In genomic region chr18:74249181-74249968, GRCh38 we compare ENCODE assay signal across 12 cellular contexts. TPM values are rescaled to one million over a fixed set of nuclear protein-coding genes. Genes with fewer than 3 reads are reported as not detected.
DNase-seq lines count a peak whose midpoint lies in the region; ATAC-seq and TF ChIP-seq lines count a peak whose summit lies in the region.
"Had no signal": no experiment of that assay in that cellular context is flagged by ENCODE, and none has a peak within 500 bp of the region (broad histone marks: within the 10 kb centered on the region; RNA-seq: fewer than 3 reads in every experiment).

No MANE protein-coding gene starts in this region.

- no peak for TF ChIP-seq POLR2A in IMR-90 (IDR thresholded peaks at IDR 0.05; ENCODE audit: low read depth, low read length)

- peaks cover 18% of the 10 kb centered on the region for H3K9me1 ChIP-seq in IMR-90 (ENCODE audit: insufficient read depth, low read length)

- H2AK5ac ChIP-seq in IMR-90 (ENCODE audit: low read depth, low read length) = peak overlapping the region; percentile 58; the same call in 1 of the 2 replicates

- H3K9me3 ChIP-seq in AG04450 (ENCODE audit: control insufficient read depth, insufficient read depth, low read length) (no peaks in the 10 kb centered on the region; the same call in 1 of the 2 replicates), IMR-90 (ENCODE audit: control insufficient read depth, insufficient read depth, low read length) (no peaks in the 10 kb centered on the region), liver (ENCODE audit: control insufficient read depth in 4 of 4, low read length in 3 of 4) (no peaks in the 10 kb centered on the region)

- peak overlapping the region; percentile 49; the same call in 1 of the 2 replicates for H4K5ac ChIP-seq in IMR-90 (ENCODE audit: low read depth, low read length)

- CTCF ChIA-PET in AG04450 (lab: Charles Lee) (interaction anchor here (1.5 kb wide), 1 partner anchor 93 kb away, joined by 4 read pairs; no protein-coding TSS in a partner anchor), IMR-90 (lab: Yijun Ruan, JAX) (no interaction called here)
- CTCF ChIA-PET in activated CD8-positive, alpha-beta memory T cell treated with anti-CD3 and anti-CD28 coated beads, Interleukin-2, amount 10 ng/mL, durations not matched to agents 7 days and 5 days (lab: Charles Lee) = interaction anchor here (0.7 kb wide), 1 partner anchor 302 kb away, joined by 3 read pairs; no protein-coding TSS in a partner anchor

- peak overlapping the region; percentile 7; the same call in 1 of the 3 replicates for H2BK15ac ChIP-seq in IMR-90 (ENCODE audit: low read depth, low read length)

- H3K4ac ChIP-seq in IMR-90 (ENCODE audit: low read depth, low read length) = peak overlapping the region; percentile 7; the same call in 1 of the 2 replicates

- ATAC-seq in IMR-90 (ENCODE audit: low read depth) = peak; percentile 79
- no peak for ATAC-seq in effector memory CD8-positive, alpha-beta T cell (replicated peaks)
- no peak for ATAC-seq in activated CD8-positive, alpha-beta memory T cell treated with anti-CD3 and anti-CD28 coated beads, Interleukin-2, amount 10 ng/mL, durations not matched to agents 7 days and 5 days
- no peak for ATAC-seq in GM18498 (IDR thresholded peaks at IDR 0.05; ENCODE audit: unreplicated experiment)
- ATAC-seq: stimulated activated memory B cell treated with anti-CD40 and anti-IgM and Interleukin-4, amounts not matched to agents 10 μg/mL and 1 μg/mL and 100 μg/mL, for 72 hours had no signal

- H2BK120ac ChIP-seq in IMR-90 (ENCODE audit: low read depth, low read length) = peak overlapping the region; percentile 36; the same call in 1 of the 2 replicates

- no peak overlapping the region for H2BK5ac ChIP-seq in IMR-90 (ENCODE audit: low read depth, low read length, poor library complexity, severe bottlenecking)

- no peaks in the 10 kb centered on the region for H3K4me1 Mint-ChIP-seq in effector memory CD8-positive, alpha-beta T cell (ENCODE audit: low read depth in 2 of 2)
- H3K4me1 Mint-ChIP-seq in activated CD8-positive, alpha-beta memory T cell treated with anti-CD3 and anti-CD28 coated beads, Interleukin-2, amount 10 ng/mL, durations not matched to agents 7 days and 5 days = peaks cover 14% of the 10 kb centered on the region

- no peak overlapping the region for H3K9ac ChIP-seq in IMR-90 (ENCODE audit: low read depth, low read length)
- H3K9ac ChIP-seq in liver (ENCODE audit: low read depth in 1 of 2, low read length in 2 of 2) = peak overlapping the region in 1 of 2 donors; percentile 83

- H3K4me3 ChIP-seq in AG04450 (ENCODE audit: low read depth, low read length) = no peak overlapping the region
- H3K4me3 ChIP-seq in IMR-90 (ENCODE audit: insufficient read depth, low read depth, low read length) = no peak overlapping the region
- no peak overlapping the region for H3K4me3 ChIP-seq in brain microvascular endothelial cell (ENCODE audit: low read depth, low read length)
- H3K4me3 ChIP-seq in liver (ENCODE audit: low read depth in 1 of 3, low read length in 3 of 3) = no peak overlapping the region

- peak overlapping the region; percentile 63; the same call in 1 of the 2 replicates for H3K18ac ChIP-seq in IMR-90 (ENCODE audit: low read depth, low read length)

- H2AK9ac ChIP-seq in IMR-90 (replicated peaks; ENCODE audit: low read depth, low read length, poor library complexity) = peak overlapping the region; percentile 58

- H2AFZ ChIP-seq in IMR-90 (replicated peaks; ENCODE audit: low read length, poor library complexity) = no peak overlapping the region

- intact Hi-C loops in IMR-90 (cut with micrococcal nuclease) = no loop called here

- POLR2A ChIA-PET in AG04450 (lab: Yijun Ruan, JAX) = no interaction called here
- POLR2A ChIA-PET in IMR-90 (lab: Charles Lee; ENCODE audit: unreplicated experiment) = no interaction called here

- H3K4me1 ChIP-seq in IMR-90 (ENCODE audit: control insufficient read depth, insufficient read depth, low read length) = peaks cover 13% of the 10 kb centered on the region
- H3K4me1 ChIP-seq in liver (ENCODE audit: control insufficient read depth in 4 of 4, insufficient read depth in 4 of 4, low read length in 3 of 4) = peaks cover 18 to 64% (median 55%) of the 10 kb centered on the region in 4 donors

- peaks cover 4% of the 10 kb centered on the region for H3K36me3 Mint-ChIP-seq in effector memory CD8-positive, alpha-beta T cell (ENCODE audit: insufficient read depth)
- H3K36me3 Mint-ChIP-seq in activated CD8-positive, alpha-beta memory T cell treated with anti-CD3 and anti-CD28 coated beads, Interleukin-2, amount 10 ng/mL, durations not matched to agents 7 days and 5 days = no peaks in the 10 kb centered on the region

- TF ChIP-seq CTCF in AG04450 (IDR thresholded peaks at IDR 0.05; ENCODE audit: low read depth, low read length) = no peak
- TF ChIP-seq CTCF in IMR-90 (conservative IDR thresholded peaks at IDR 0.05; ENCODE audit: low read depth, low read length) = no peak
- TF ChIP-seq CTCF in brain microvascular endothelial cell (IDR thresholded peaks at IDR 0.05; ENCODE audit: low read depth, low read length, missing control alignments) = no peak
- TF ChIP-seq CTCF in liver (IDR thresholded peaks at IDR 0.05; ENCODE audit: low read depth, low read length, missing input control) = no peak

- H3K4me2 ChIP-seq in IMR-90 (ENCODE audit: low read depth, low read length) = no peak overlapping the region

- H3K4me3 Mint-ChIP-seq in effector memory CD8-positive, alpha-beta T cell = no peak overlapping the region
- no peak overlapping the region for H3K4me3 Mint-ChIP-seq in activated CD8-positive, alpha-beta memory T cell treated with anti-CD3 and anti-CD28 coated beads, Interleukin-2, amount 10 ng/mL, durations not matched to agents 7 days and 5 days
- H3K4me3 Mint-ChIP-seq: stimulated activated memory B cell treated with anti-CD40 and anti-IgM and Interleukin-4, amounts not matched to agents 10 μg/mL and 1 μg/mL and 100 μg/mL, for 72 hours; T-helper 1 cell treated with Interleukin-12 subunit alpha and Interleukin-12 subunit beta and Interleukin-4 antibody, amounts not matched to agents 30 μg/mL and 1 μg/mL, for 36 hours had no signal

- no peaks in the 10 kb centered on the region for H3K79me1 ChIP-seq in IMR-90 (ENCODE audit: low read depth in 1 of 2, low read length in 2 of 2)

- dilution Hi-C loops in IMR-90 (cut with HindIII; ENCODE audit: low sequenced_read_pairs, unreplicated experiment) = no loop called here

- WGBS in IMR-90 (ENCODE audit: extremely low coverage in 2 of 2, insufficient read length in 1 of 2), 2 experiments = no CpG with 5 or more reads among the region's 11 CpGs
- 38% methylated on average over 11 of the region's 11 CpGs for WGBS in liver

- H3K23ac ChIP-seq in IMR-90 (ENCODE audit: low read depth, low read length) = no peak overlapping the region

- in situ Hi-C loops in IMR-90 (cut with MboI; ENCODE audit: low sequenced_read_pairs) = no loop called here
- in situ Hi-C loops in brain microvascular endothelial cell (cut with HindIII; ENCODE audit: low pct_ligation_motif_present, low sequenced_read_pairs) = no loop called here

- no TSS peak for BruUV-seq in IMR-90 (replicated peaks; lab: Mats Ljungman, UMichigan)

- H3K27ac Mint-ChIP-seq in effector memory CD8-positive, alpha-beta T cell = no peak overlapping the region
- no peak overlapping the region for H3K27ac Mint-ChIP-seq in activated CD8-positive, alpha-beta memory T cell treated with anti-CD3 and anti-CD28 coated beads, Interleukin-2, amount 10 ng/mL, durations not matched to agents 7 days and 5 days
- H3K27ac Mint-ChIP-seq: stimulated activated memory B cell treated with anti-CD40 and anti-IgM and Interleukin-4, amounts not matched to agents 10 μg/mL and 1 μg/mL and 100 μg/mL, for 72 hours; T-helper 1 cell treated with Interleukin-12 subunit alpha and Interleukin-12 subunit beta and Interleukin-4 antibody, amounts not matched to agents 30 μg/mL and 1 μg/mL, for 36 hours had no signal

- H3K27ac ChIP-seq in AG04450 (ENCODE audit: low read depth, low read length) (no peak overlapping the region), IMR-90 (ENCODE audit: insufficient read depth, low read length) (no peak overlapping the region), brain microvascular endothelial cell (peak overlapping the region; percentile 77), liver (ENCODE audit: low read depth in 1 of 2, low read length in 2 of 2) (peak overlapping the region; percentile 75 to 97)

- H3K27me3 Mint-ChIP-seq in effector memory CD8-positive, alpha-beta T cell = no peaks in the 10 kb centered on the region
- H3K27me3 Mint-ChIP-seq in activated CD8-positive, alpha-beta memory T cell treated with anti-CD3 and anti-CD28 coated beads, Interleukin-2, amount 10 ng/mL, durations not matched to agents 7 days and 5 days = peaks cover 4% of the 10 kb centered on the region
- H3K27me3 Mint-ChIP-seq: stimulated activated memory B cell treated with anti-CD40 and anti-IgM and Interleukin-4, amounts not matched to agents 10 μg/mL and 1 μg/mL and 100 μg/mL, for 72 hours had no signal

- H2BK20ac ChIP-seq in IMR-90 (ENCODE audit: low read depth, low read length) = peak overlapping the region; percentile 63; the same call in 1 of the 2 replicates

- no peak overlapping the region for H3K56ac ChIP-seq in IMR-90 (ENCODE audit: extremely low read depth, insufficient read depth, low read length)

- peaks cover 4% of the 10 kb centered on the region; the same call in 1 of the 2 replicates for H3K36me3 ChIP-seq in IMR-90 (ENCODE audit: control insufficient read depth, insufficient read depth, low read length)
- H3K36me3 ChIP-seq in brain microvascular endothelial cell (replicated peaks) = no peaks in the 10 kb centered on the region
- peaks cover 3 to 21% (median 5%) of the 10 kb centered on the region in 4 donors for H3K36me3 ChIP-seq in liver (ENCODE audit: control insufficient read depth in 4 of 4, insufficient read depth in 3 of 4, low read depth in 1 of 4, low read length in 3 of 4)

- DNase-seq in AG04450 (ENCODE audit: low read depth, low spot score) (peak; percentile 37), IMR-90 (peak; percentile 84), brain microvascular endothelial cell (peak; percentile 88), HUDEP-2 (lab: John Stamatoyannopoulos, UW; ENCODE audit: unreplicated experiment in 76 of 76) (no peak)
- DNase-seq in effector memory CD8-positive, alpha-beta T cell = no peak
- no peak for DNase-seq in activated CD8-positive, alpha-beta memory T cell treated with anti-CD3 and anti-CD28 coated beads, Interleukin-2, amount 10 ng/mL, durations not matched to agents 7 days and 5 days
- DNase-seq: dermis blood vessel endothelial cell, NCI-H2171 had no signal

- 0 out of 2 replicates have a peak overlapping the region, but pooled peaks have one; percentile 40 for H4K91ac ChIP-seq in IMR-90 (ENCODE audit: insufficient read depth, low read depth, low read length)

- H4K20me1 ChIP-seq in IMR-90 (ENCODE audit: insufficient read depth, low read length) = no peaks in the 10 kb centered on the region

- no peak for TF ChIP-seq RAD21 in IMR-90 (IDR thresholded peaks at IDR 0.05; ENCODE audit: low read length)
- TF ChIP-seq RAD21 in liver (IDR thresholded peaks at IDR 0.05) = peak; percentile 27 to 61

- no peaks in the 10 kb centered on the region for H3K9me3 Mint-ChIP-seq in effector memory CD8-positive, alpha-beta T cell
- H3K9me3 Mint-ChIP-seq in activated CD8-positive, alpha-beta memory T cell treated with anti-CD3 and anti-CD28 coated beads, Interleukin-2, amount 10 ng/mL, durations not matched to agents 7 days and 5 days (ENCODE audit: low read depth) = no peaks in the 10 kb centered on the region
- H3K9me3 Mint-ChIP-seq: stimulated activated memory B cell treated with anti-CD40 and anti-IgM and Interleukin-4, amounts not matched to agents 10 μg/mL and 1 μg/mL and 100 μg/mL, for 72 hours; T-helper 1 cell treated with Interleukin-12 subunit alpha and Interleukin-12 subunit beta and Interleukin-4 antibody, amounts not matched to agents 30 μg/mL and 1 μg/mL, for 36 hours had no signal

- H3K27me3 ChIP-seq in AG04450 (ENCODE audit: control insufficient read depth, insufficient read depth, low read length) (no peaks in the 10 kb centered on the region), IMR-90 (ENCODE audit: control insufficient read depth, insufficient read depth, low read length) (no peaks in the 10 kb centered on the region), brain microvascular endothelial cell (replicated peaks) (no peaks in the 10 kb centered on the region), liver (ENCODE audit: control insufficient read depth in 4 of 4, insufficient read depth in 4 of 4, low read length in 3 of 4) (no peaks in the 10 kb centered on the region)

- 0 out of 2 replicates have a peak overlapping the region, but pooled peaks have one; percentile 28 for H3K14ac ChIP-seq in IMR-90 (replicated peaks; ENCODE audit: low read depth, low read length)

- peak overlapping the region in 1 of 2 experiments; percentile 28; a peak in 1 of 4 replicates for H4K8ac ChIP-seq in IMR-90 (ENCODE audit: low read depth in 2 of 2, low read length in 2 of 2)

RNA-seq across cellular contexts. Expression of gene CYB5A, which starts 42.4 kb away (rescaled TPM):
- polyA plus RNA-seq in AG04450 (2011; rRNA removed) (93.5 and 95.2 TPM in 2 replicates), IMR-90 (2012; rRNA removed) (47.9 and 49.5 TPM in 2 replicates), liver (1,000 to 10,000 TPM; 1,639 to 2,022 TPM)
- polyA minus RNA-seq in AG04450 (2011; rRNA and poly(A)+ RNA removed) = 36.1 and 38.0 TPM in 2 replicates
- total RNA-seq in IMR-90 (2012; rRNA removed) (13.4 and 43.0 TPM in 2 replicates), liver (100 to 1,000 TPM; 277 to 605 TPM)
- polyA plus RNA-seq in IMR-90 (2012; cell fraction: cytosol; rRNA removed) = 28.6 and 46.1 TPM in 2 replicates
- 17.1 and 47.4 TPM in 2 replicates for polyA plus RNA-seq in IMR-90 (2012; cell fraction: nucleus; rRNA removed; ENCODE audit: low replicate concordance)
- total RNA-seq in activated CD8-positive, alpha-beta memory T cell treated with anti-CD3 and anti-CD28 coated beads, Interleukin-2, amount 10 ng/mL, durations not matched to agents 7 days and 5 days = 10 to 100 TPM; 27.1 to 35.6 TPM

Comparison
In these comparisons a context has a peak if more than half of its experiments do, and no peak if none do; other contexts are left out.
1. DNase-seq: peak in AG04450 (single experiment), IMR-90 (single experiment) and brain microvascular endothelial cell (single experiment); none in effector memory CD8-positive, alpha-beta T cell (0 of 3), HUDEP-2 (0 of 76) and activated CD8-positive, alpha-beta memory T cell treated with anti-CD3 and anti-CD28 coated beads, Interleukin-2, amount 10 ng/mL, durations not matched to agents 7 days and 5 days (single experiment).
2. H3K27ac ChIP-seq: peak in brain microvascular endothelial cell (single experiment) and liver (2 of 2); none in AG04450 (single experiment) and IMR-90 (single experiment).